Comparison of ENCODE assay signal across 22 cellular contexts in the genomic region with DNA sequence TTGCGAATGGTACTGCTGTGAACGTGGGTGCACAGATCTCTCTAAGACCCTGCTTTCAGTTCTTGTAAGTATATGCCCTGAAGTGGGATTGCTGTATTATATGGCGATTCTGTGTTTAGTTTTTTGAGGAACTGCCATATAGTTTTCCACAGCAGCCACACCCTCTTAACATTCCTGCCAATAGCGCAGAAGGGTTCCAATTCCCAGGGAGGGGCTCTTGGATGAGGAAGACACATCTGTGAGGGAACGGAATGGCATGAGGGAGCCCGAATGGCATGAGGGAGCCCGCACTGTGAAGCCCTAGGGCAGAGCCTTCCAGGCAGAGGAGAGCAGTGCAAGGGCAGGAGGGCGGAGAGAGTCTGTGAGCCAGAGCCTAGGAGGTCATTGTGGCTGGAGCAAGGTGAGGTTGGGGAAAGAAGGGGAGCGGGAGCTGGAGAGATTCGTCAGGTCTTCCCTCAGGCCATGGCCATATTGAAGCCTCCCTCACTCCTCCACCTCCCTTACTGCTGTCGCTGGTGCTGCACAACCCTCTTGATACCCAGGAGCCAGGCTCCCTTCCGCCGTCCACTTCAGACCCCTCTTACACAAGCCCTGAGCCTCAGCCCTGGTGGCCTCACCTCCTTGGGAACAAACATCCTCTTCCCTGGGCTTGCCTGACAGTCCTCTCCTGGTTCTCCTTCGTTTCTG. TPM values are rescaled to one million over a fixed set of nuclear protein-coding genes. Genes with fewer than 3 reads are reported as not detected.
"Had no signal": no experiment of that assay in that cellular context is flagged by ENCODE, and none has a peak within 500 bp of the region (broad histone marks: within the 10 kb centered on the region; RNA-seq: fewer than 3 reads in every experiment).

No MANE protein-coding gene starts in this region.

- H3K36me3 ChIP-seq: neutrophil, pancreas, right lobe of liver, thoracic aorta had no signal

- H3K27ac Mint-ChIP-seq: activated CD4-positive, alpha-beta memory T cell treated with anti-CD3 and anti-CD28 coated beads, Interleukin-2, amount 10 ng/mL, durations not matched to agents 7 days and 5 days; activated CD4-positive, alpha-beta T cell treated with anti-CD3 and anti-CD28 coated beads, Interleukin-2, amount 10 ng/mL, durations not matched to agents 24 days and 14 days; activated naive CD4-positive, alpha-beta T cell treated with anti-CD3 and anti-CD28 coated beads, Interleukin-2, amount 50 U/mL, for 72 hours; activated T-helper 1 cell treated with anti-CD3 and anti-CD28 coated beads, Interleukin-12 subunit alpha, Interleukin-12 subunit beta, Interleukin-2, Interleukin-4 antibody, amounts not matched to agents 30 ng/mL and 10 ng/mL and 1 ng/mL, durations not matched to agents 14 hours and 24 hours and 36 hours; natural killer cell treated with Interleukin-12 subunit alpha and Interleukin-12 subunit beta and Interleukin-15 and Interleukin-18, amount 100 ng/mL, for 72 hours; stimulated activated naive B cell treated with anti-CD40 and anti-IgM and Interleukin-4, amounts not matched to agents 10 μg/mL and 1 μg/mL and 100 μg/mL, for 72 hours; T-helper 2 cell treated with Interferon-gamma antibody and Interleukin-4, amounts not matched to agents 5 μg/mL and 100 μg/mL, for 36 hours had no signal

- H3K4me2 ChIP-seq: SK-N-SH had no signal

- H3K9me3 ChIP-seq: neutrophil, pancreas, right lobe of liver, SK-N-SH, thoracic aorta had no signal

- H3K27ac ChIP-seq: neutrophil, pancreas, right lobe of liver, thoracic aorta, VCaP had no signal

- H3K9me3 Mint-ChIP-seq: activated CD4-positive, alpha-beta memory T cell treated with anti-CD3 and anti-CD28 coated beads, Interleukin-2, amount 10 ng/mL, durations not matched to agents 7 days and 5 days; activated CD4-positive, alpha-beta T cell treated with anti-CD3 and anti-CD28 coated beads, Interleukin-2, amount 10 ng/mL, durations not matched to agents 24 days and 14 days; activated naive CD4-positive, alpha-beta T cell treated with anti-CD3 and anti-CD28 coated beads, Interleukin-2, amount 50 U/mL, for 72 hours; activated T-helper 1 cell treated with anti-CD3 and anti-CD28 coated beads, Interleukin-12 subunit alpha, Interleukin-12 subunit beta, Interleukin-2, Interleukin-4 antibody, amounts not matched to agents 30 ng/mL and 10 ng/mL and 1 ng/mL, durations not matched to agents 14 hours and 24 hours and 36 hours; natural killer cell treated with Interleukin-12 subunit alpha and Interleukin-12 subunit beta and Interleukin-15 and Interleukin-18, amount 100 ng/mL, for 72 hours; stimulated activated naive B cell treated with anti-CD40 and anti-IgM and Interleukin-4, amounts not matched to agents 10 μg/mL and 1 μg/mL and 100 μg/mL, for 72 hours; T-helper 2 cell treated with Interferon-gamma antibody and Interleukin-4, amounts not matched to agents 5 μg/mL and 100 μg/mL, for 36 hours had no signal

- H3K4me3 ChIP-seq: pancreas, right lobe of liver, thoracic aorta had no signal

- ATAC-seq: activated CD4-positive, CD25-positive, alpha-beta regulatory T cell treated with anti-CD3 and anti-CD28 coated beads, Interleukin-2, amount 50 U/mL, for 24 hours; activated naive CD4-positive, alpha-beta T cell treated with anti-CD3 and anti-CD28 coated beads, Interleukin-2, amount 50 U/mL, for 72 hours; natural killer cell treated with Interleukin-12 subunit alpha and Interleukin-12 subunit beta and Interleukin-15 and Interleukin-18, amount 100 ng/mL, for 72 hours; pancreas; right lobe of liver; stimulated activated naive B cell treated with anti-CD40 and anti-IgM and Interleukin-4, amounts not matched to agents 10 μg/mL and 1 μg/mL and 100 μg/mL, for 72 hours had no signal

- H3K4me3 Mint-ChIP-seq: activated CD4-positive, alpha-beta memory T cell treated with anti-CD3 and anti-CD28 coated beads, Interleukin-2, amount 10 ng/mL, durations not matched to agents 7 days and 5 days; activated CD4-positive, alpha-beta T cell treated with anti-CD3 and anti-CD28 coated beads, Interleukin-2, amount 10 ng/mL, durations not matched to agents 24 days and 14 days; activated T-helper 1 cell treated with anti-CD3 and anti-CD28 coated beads, Interleukin-12 subunit alpha, Interleukin-12 subunit beta, Interleukin-2, Interleukin-4 antibody, amounts not matched to agents 30 ng/mL and 10 ng/mL and 1 ng/mL, durations not matched to agents 14 hours and 24 hours and 36 hours; natural killer cell treated with Interleukin-12 subunit alpha and Interleukin-12 subunit beta and Interleukin-15 and Interleukin-18, amount 100 ng/mL, for 72 hours; stimulated activated naive B cell treated with anti-CD40 and anti-IgM and Interleukin-4, amounts not matched to agents 10 μg/mL and 1 μg/mL and 100 μg/mL, for 72 hours; T-helper 2 cell treated with Interferon-gamma antibody and Interleukin-4, amounts not matched to agents 5 μg/mL and 100 μg/mL, for 36 hours had no signal

- H3K36me3 Mint-ChIP-seq: activated naive CD4-positive, alpha-beta T cell treated with anti-CD3 and anti-CD28 coated beads, Interleukin-2, amount 50 U/mL, for 72 hours; natural killer cell treated with Interleukin-12 subunit alpha and Interleukin-12 subunit beta and Interleukin-15 and Interleukin-18, amount 100 ng/mL, for 72 hours; stimulated activated naive B cell treated with anti-CD40 and anti-IgM and Interleukin-4, amounts not matched to agents 10 μg/mL and 1 μg/mL and 100 μg/mL, for 72 hours had no signal

- H3K4me1 Mint-ChIP-seq: activated CD4-positive, alpha-beta memory T cell treated with anti-CD3 and anti-CD28 coated beads, Interleukin-2, amount 10 ng/mL, durations not matched to agents 7 days and 5 days; activated CD4-positive, alpha-beta T cell treated with anti-CD3 and anti-CD28 coated beads, Interleukin-2, amount 10 ng/mL, durations not matched to agents 24 days and 14 days had no signal

- H3K4me1 ChIP-seq: pancreas, right lobe of liver had no signal

- H3K27me3 ChIP-seq: neutrophil, pancreas, right lobe of liver had no signal

- DNase-seq: activated CD4-positive, alpha-beta memory T cell treated with anti-CD3 and anti-CD28 coated beads, Interleukin-2, amount 10 ng/mL, durations not matched to agents 7 days and 5 days; activated CD4-positive, alpha-beta T cell treated with anti-CD3 and anti-CD28 coated beads, Interleukin-2, amount 10 ng/mL, durations not matched to agents 24 days and 14 days; amniotic stem cell; foreskin melanocyte; glutamatergic neuron; hippocampal formation; midbrain; pancreas; right lobe of liver; SK-N-SH; stimulated activated CD4-positive, alpha-beta T cell treated with anti-CD3 and anti-CD28 coated beads, Interleukin-2, amount 100 ng/mL, for 48 hours; stimulated activated CD8-positive, alpha-beta memory T cell treated with anti-CD3 and anti-CD28 coated beads, Interleukin-4, amount 100 ng/mL, for 48 hours; stimulated activated naive B cell treated with anti-CD40 and anti-IgM and Interleukin-4, amounts not matched to agents 10 μg/mL and 1 μg/mL and 100 μg/mL, for 72 hours had no signal

- H3K9ac ChIP-seq: SK-N-SH had no signal

RNA-seq across cellular contexts. Expression of a gene that starts 51.3 kb away (rescaled TPM):
- total RNA-seq: activated naive CD4-positive, alpha-beta T cell treated with anti-CD3 and anti-CD28 coated beads, Interleukin-2, amount 50 U/mL, for 72 hours; activated T-helper 1 cell treated with anti-CD3 and anti-CD28 coated beads, Interleukin-12 subunit alpha, Interleukin-12 subunit beta, Interleukin-2, Interleukin-4 antibody, amounts not matched to agents 30 ng/mL and 10 ng/mL and 1 ng/mL, durations not matched to agents 14 hours and 24 hours and 36 hours; bronchial epithelial cell; natural killer cell treated with Interleukin-12 subunit alpha and Interleukin-12 subunit beta and Interleukin-15 and Interleukin-18, amount 100 ng/mL, for 72 hours had no signal
- polyA plus RNA-seq: SK-N-SH had no signal
